In genomic region chr22:19880786-19881569, GRCh38 we compare ENCODE assay signal across 8 cellular contexts. TPM values are rescaled to one million over a fixed set of nuclear protein-coding genes. Genes with fewer than 3 reads are reported as not detected.
A peak's percentile ranks its signal among the peaks of the same experiment; 100 is the strongest.
DNase-seq lines count a peak whose midpoint lies in the region; ATAC-seq and TF ChIP-seq lines count a peak whose summit lies in the region.

No MANE protein-coding gene starts in this region.

- H3K4me3 ChIP-seq in SJCRH30 = peak overlapping the region; percentile 38

- DNase-seq in SJCRH30 (peak; percentile 89 to 94), foreskin melanocyte (peak; percentile 98), osteocyte (ENCODE audit: extremely low spot score, unreplicated experiment) (peak; percentile 94), NCI-H187 (lab: John Stamatoyannopoulos, UW) (no peak), putamen (ENCODE audit: low spot score) (no peak), GOT3 (lab: John Stamatoyannopoulos, UW) (no peak)

- no peaks in the 10 kb centered on the region for H3K36me3 Mint-ChIP-seq in osteocyte (ENCODE audit: unreplicated experiment)

- H3K9me3 ChIP-seq in ES-I3 (ENCODE audit: control insufficient read depth, insufficient read depth, low read length) (no peaks in the 10 kb centered on the region), SJCRH30 (replicated peaks) (no peaks in the 10 kb centered on the region)

- peak overlapping the region; percentile 81 for H3K27ac ChIP-seq in SJCRH30

- no peaks in the 10 kb centered on the region for H3K9me3 Mint-ChIP-seq in osteocyte (ENCODE audit: unreplicated experiment)

- H3K36me3 ChIP-seq in ES-I3 (ENCODE audit: insufficient read depth, low read length) = peaks cover 15% of the 10 kb centered on the region
- H3K36me3 ChIP-seq in SJCRH30 = no peaks in the 10 kb centered on the region

- H3K27ac Mint-ChIP-seq in osteocyte (ENCODE audit: unreplicated experiment) = peak overlapping the region; percentile 94

- H3K4me1 Mint-ChIP-seq in osteocyte (ENCODE audit: unreplicated experiment) = peaks cover 65% of the 10 kb centered on the region

- no peaks in the 10 kb centered on the region for H3K27me3 Mint-ChIP-seq in osteocyte (ENCODE audit: unreplicated experiment)

- no peak for TF ChIP-seq CTCF in osteocyte (IDR thresholded peaks at IDR 0.05)

- ATAC-seq in GM21515 (IDR thresholded peaks at IDR 0.05; ENCODE audit: unreplicated experiment) = no peak

- peak overlapping the region; percentile 42 for H3K4me3 Mint-ChIP-seq in osteocyte (ENCODE audit: unreplicated experiment)

- H3K4me1 ChIP-seq in ES-I3 (ENCODE audit: insufficient read depth, low read length) (peaks cover 36% of the 10 kb centered on the region), SJCRH30 (peaks cover 80% of the 10 kb centered on the region)

- no peaks in the 10 kb centered on the region for H3K27me3 ChIP-seq in SJCRH30

- H3K9ac ChIP-seq in ES-I3 (ENCODE audit: low read depth, low read length) = peak overlapping the region; percentile 62

RNA-seq across cellular contexts. Expression of gene GNB1L, which starts 26.3 kb away (rescaled TPM):
- 12.3 and 12.6 TPM in 2 replicates for total RNA-seq in SJCRH30 (2014; rRNA removed; shearing (Covaris generic))
- 6.0 and 6.1 TPM in 2 replicates for total RNA-seq in osteocyte

RNA-seq across cellular contexts. Expression of gene RTL10, which starts 26.3 kb away (rescaled TPM):
- 16.2 and 19.1 TPM in 2 replicates for total RNA-seq in SJCRH30 (2014; rRNA removed; shearing (Covaris generic))
- 28.5 and 30.4 TPM in 2 replicates for total RNA-seq in osteocyte

Comparison
In these comparisons a context has a peak if more than half of its experiments do, and no peak if none do; other contexts are left out.
1. DNase-seq: peak in SJCRH30 (2 of 2), foreskin melanocyte (single experiment) and osteocyte (single experiment); none in NCI-H187 (0 of 2), putamen (single experiment) and GOT3 (single experiment).